8 cellular contexts compared by ENCODE assay signal in genomic region chr3:186826316-186826977, GRCh38. TPM values are rescaled to one million over a fixed set of nuclear protein-coding genes. Genes with fewer than 3 reads are reported as not detected.
DNase-seq lines count a peak whose midpoint lies in the region; ATAC-seq and TF ChIP-seq lines count a peak whose summit lies in the region.

No MANE protein-coding gene starts in this region.

- peaks cover 2% of the 10 kb centered on the region for H3K36me3 Mint-ChIP-seq in activated naive CD4-positive, alpha-beta T cell treated with anti-CD3 and anti-CD28 coated beads, Interleukin-2, amount 10 ng/mL, durations not matched to agents 7 days and 5 days

- no peak for TF ChIP-seq EP300 in suprapubic skin (IDR thresholded peaks at IDR 0.05)

- TF ChIP-seq POLR2A in suprapubic skin (IDR thresholded peaks at IDR 0.05) = no peak

- H3K9me3 ChIP-seq in iPS-18c (ENCODE audit: control insufficient read depth, insufficient read depth, low read length) = no peaks in the 10 kb centered on the region
- H3K9me3 ChIP-seq in suprapubic skin = no peaks in the 10 kb centered on the region

- peak; percentile 53 for DNase-seq in activated effector memory CD4-positive, alpha-beta T cell treated with anti-CD3 and anti-CD28 coated beads, Interleukin-2, amount 50 U/mL, for 16 hours
- no peak for DNase-seq in activated effector memory CD4-positive, alpha-beta T cell treated with Interleukin-2 at 50 U/mL for 16 hours
- peak; percentile 47 for DNase-seq in activated naive CD4-positive, alpha-beta T cell treated with anti-CD3 and anti-CD28 coated beads, Interleukin-2, amount 10 ng/mL, durations not matched to agents 7 days and 5 days
- no peak for DNase-seq in suprapubic skin (ENCODE audit: low spot score in 2 of 2)
- DNase-seq in NCI-H1105 treated with DMSO at 0.1 percent for 48 hours (lab: John Stamatoyannopoulos, UW) = no peak

- ATAC-seq in HG03025 (IDR thresholded peaks at IDR 0.05; ENCODE audit: low FRiP score, unreplicated experiment) = no peak
- no peak for ATAC-seq in HG02840 (IDR thresholded peaks at IDR 0.05; ENCODE audit: low FRiP score, unreplicated experiment)

- H3K36me3 ChIP-seq in suprapubic skin = no peaks in the 10 kb centered on the region

- H3K4me1 Mint-ChIP-seq in activated naive CD4-positive, alpha-beta T cell treated with anti-CD3 and anti-CD28 coated beads, Interleukin-2, amount 10 ng/mL, durations not matched to agents 7 days and 5 days = peaks cover 26% of the 10 kb centered on the region

- 17% methylated on average over 15 of the region's 17 CpGs for WGBS in suprapubic skin

- peaks cover 62% of the 10 kb centered on the region for H3K27me3 ChIP-seq in suprapubic skin

- no peak for TF ChIP-seq CTCF in suprapubic skin (IDR thresholded peaks at IDR 0.05)

- H3K27ac ChIP-seq in suprapubic skin = no peak overlapping the region

- H3K4me3 ChIP-seq in iPS-18c (ENCODE audit: insufficient read depth, low read depth, low read length) (peak overlapping the region; percentile 62; the same call in 1 of the 2 replicates), suprapubic skin (peak overlapping the region; percentile 78)

- H3K9me3 Mint-ChIP-seq in activated naive CD4-positive, alpha-beta T cell treated with anti-CD3 and anti-CD28 coated beads, Interleukin-2, amount 10 ng/mL, durations not matched to agents 7 days and 5 days = no peaks in the 10 kb centered on the region

- peaks cover 26% of the 10 kb centered on the region for H3K4me1 ChIP-seq in suprapubic skin

- H3K27ac Mint-ChIP-seq in activated naive CD4-positive, alpha-beta T cell treated with anti-CD3 and anti-CD28 coated beads, Interleukin-2, amount 10 ng/mL, durations not matched to agents 7 days and 5 days = peak overlapping the region; percentile 31

- H3K4me3 Mint-ChIP-seq in activated naive CD4-positive, alpha-beta T cell treated with anti-CD3 and anti-CD28 coated beads, Interleukin-2, amount 10 ng/mL, durations not matched to agents 7 days and 5 days = peak overlapping the region; percentile 70

- H3K27me3 Mint-ChIP-seq in activated naive CD4-positive, alpha-beta T cell treated with anti-CD3 and anti-CD28 coated beads, Interleukin-2, amount 10 ng/mL, durations not matched to agents 7 days and 5 days = peaks cover 70% of the 10 kb centered on the region

- CTCF ChIA-PET in activated naive CD4-positive, alpha-beta T cell treated with anti-CD3 and anti-CD28 coated beads, Interleukin-2, amount 10 ng/mL, durations not matched to agents 7 days and 5 days (lab: Charles Lee) = interaction anchor here (0.6 to 1.2 kb wide), 3 partner anchors 246 to 843 kb away, joined by 3 to 4 read pairs (median 3); no protein-coding TSS in a partner anchor

RNA-seq across cellular contexts. Expression of gene ADIPOQ, which starts 16.1 kb away (rescaled TPM):
- 10 to 100 TPM; 10.7 to 21.6 (median 19.7) TPM for total RNA-seq in suprapubic skin

RNA-seq across cellular contexts. Expression of gene RFC4, which starts 20.2 kb away (rescaled TPM):
- 10 to 100 TPM in 3 of 4 donors, 1 to 10 TPM in 1; 9.6 to 22.3 (median 15.8) TPM for total RNA-seq in suprapubic skin

RNA-seq across cellular contexts. Expression of gene EIF4A2, which starts 43.1 kb away (rescaled TPM):
- 100 to 1,000 TPM; 209 to 410 (median 291) TPM for total RNA-seq in suprapubic skin

Comparison
In these comparisons a context has a peak if more than half of its experiments do, and no peak if none do; other contexts are left out.
1. DNase-seq: peak in activated effector memory CD4-positive, alpha-beta T cell treated with anti-CD3 and anti-CD28 coated beads, Interleukin-2, amount 50 U/mL, for 16 hours (single experiment) and activated naive CD4-positive, alpha-beta T cell treated with anti-CD3 and anti-CD28 coated beads, Interleukin-2, amount 10 ng/mL, durations not matched to agents 7 days and 5 days (single experiment); none in activated effector memory CD4-positive, alpha-beta T cell treated with Interleukin-2 at 50 U/mL for 16 hours (single experiment), suprapubic skin (0 of 2) and NCI-H1105 treated with DMSO at 0.1 percent for 48 hours (single experiment).